8 cellular contexts compared by ENCODE assay signal in the genomic region with DNA sequence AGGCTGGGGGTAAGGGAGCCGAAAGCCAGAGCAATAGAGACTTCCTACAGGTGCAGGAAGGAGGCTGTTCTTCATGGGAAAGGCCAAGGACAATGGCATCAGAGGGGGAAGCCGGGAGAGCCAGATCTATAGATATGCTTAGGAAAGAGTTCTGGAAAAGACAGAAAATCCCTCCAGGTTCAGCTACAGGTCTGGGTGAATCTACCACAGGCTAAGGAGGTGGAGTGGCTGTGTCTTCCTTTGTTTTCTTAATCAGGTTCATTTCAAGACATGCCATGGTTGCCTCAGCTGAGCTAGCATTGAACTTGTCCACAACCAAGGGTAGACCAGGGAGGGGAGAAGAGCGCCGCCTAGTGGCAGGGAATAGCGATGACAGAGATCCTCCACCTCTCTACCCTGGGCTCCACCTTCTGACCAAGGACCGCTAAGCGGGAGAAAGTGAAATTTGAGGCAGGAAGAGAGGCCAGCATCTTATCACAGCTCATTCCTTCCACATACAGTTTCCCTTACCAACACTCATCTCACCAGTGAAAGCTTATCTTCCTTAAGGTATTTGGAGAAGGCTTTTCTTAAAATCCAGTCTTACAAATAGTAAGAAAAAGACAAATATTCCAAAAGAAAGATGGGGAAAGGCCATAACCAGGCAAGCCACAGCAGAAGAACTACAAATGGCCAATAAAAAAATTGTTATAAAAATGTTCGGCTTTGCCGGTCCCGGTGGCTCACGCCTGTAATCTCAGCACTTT.
A peak's percentile ranks its signal among the peaks of the same experiment; 100 is the strongest.
DNase-seq lines count a peak whose midpoint lies in the region; ATAC-seq and TF ChIP-seq lines count a peak whose summit lies in the region.

No MANE protein-coding gene starts in this region.

- no peaks in the 10 kb centered on the region for H3K9me3 ChIP-seq in smooth muscle cell (replicated peaks; ENCODE audit: low read depth)

- DNase-seq in DMS153 treated with DMSO at 0.1 percent for 48 hours (lab: John Stamatoyannopoulos, UW; ENCODE audit: unreplicated experiment) (peak; percentile 13), NB4 (ENCODE audit: low read depth) (peak; percentile 79), fibroblast of pulmonary artery (ENCODE audit: low read depth) (peak; percentile 53), smooth muscle cell (lab: John Stamatoyannopoulos, UW; ENCODE audit: unreplicated experiment) (no peak), medulla oblongata (ENCODE audit: extremely low spot score) (no peak)
- DNase-seq in activated CD4-positive, alpha-beta T cell treated with anti-CD3 and anti-CD28 coated beads for 4 hours = peak; percentile 14 to 20
- DNase-seq in effector CD4-positive, alpha-beta T cell = no peak

- H3F3A ChIP-seq in smooth muscle cell (ENCODE audit: low read depth) = no peaks in the 10 kb centered on the region

- ATAC-seq in GM21423 (IDR thresholded peaks at IDR 0.05; ENCODE audit: unreplicated experiment) = peak; percentile 67

- WGBS in smooth muscle cell (ENCODE audit: low lambda C conversion rate) = 53% methylated on average over 11 of the region's 11 CpGs

- TF ChIP-seq CTCF in NB4 (IDR thresholded peaks at IDR 0.05; ENCODE audit: low read depth, low read length) (peak; percentile 95), fibroblast of pulmonary artery (IDR thresholded peaks at IDR 0.05; ENCODE audit: low read length, missing control alignments) (peak; percentile 68), smooth muscle cell (IDR thresholded peaks at IDR 0.05; ENCODE audit: borderline replicate concordance, insufficient read depth, poor library complexity, severe bottlenecking) (peak; percentile 78)

- no peaks in the 10 kb centered on the region for H3K36me3 ChIP-seq in smooth muscle cell (ENCODE audit: low read depth)

- no peaks in the 10 kb centered on the region for H4K20me1 ChIP-seq in smooth muscle cell (ENCODE audit: low read depth)

- no peak for TF ChIP-seq POLR2A in NB4 (IDR thresholded peaks at IDR 0.05; ENCODE audit: extremely low read depth, insufficient read length)

- no peak overlapping the region for H3K27ac ChIP-seq in smooth muscle cell (ENCODE audit: low read depth)

- H3K4me3 ChIP-seq in NB4 (ENCODE audit: low read depth, low read length) = no peak overlapping the region
- no peak overlapping the region for H3K4me3 ChIP-seq in fibroblast of pulmonary artery (replicated peaks; ENCODE audit: low read depth, low read length)
- no peak overlapping the region for H3K4me3 ChIP-seq in smooth muscle cell

- H3K79me2 ChIP-seq in smooth muscle cell (ENCODE audit: low read depth) = no peaks in the 10 kb centered on the region

- H3K4me2 ChIP-seq in smooth muscle cell = no peak overlapping the region

- no peak overlapping the region for H2AFZ ChIP-seq in smooth muscle cell (ENCODE audit: low read depth)

- no peaks in the 10 kb centered on the region for H3K27me3 ChIP-seq in smooth muscle cell (ENCODE audit: low read depth)

- H3K9ac ChIP-seq in smooth muscle cell (ENCODE audit: low read depth) = no peak overlapping the region

- H3K4me1 ChIP-seq in smooth muscle cell (ENCODE audit: low read depth) = no peaks in the 10 kb centered on the region

Comparison
In these comparisons a context has a peak if more than half of its experiments do, and no peak if none do; other contexts are left out.
1. DNase-seq: peak in DMS153 treated with DMSO at 0.1 percent for 48 hours (single experiment), NB4 (single experiment), activated CD4-positive, alpha-beta T cell treated with anti-CD3 and anti-CD28 coated beads for 4 hours (2 of 2) and fibroblast of pulmonary artery (single experiment); none in smooth muscle cell (single experiment), effector CD4-positive, alpha-beta T cell (single experiment) and medulla oblongata (single experiment).
2. Peak in every context shown above with its lines, with median percentiles within 50 percentile points of each other: CTCF ChIP-seq.